ENCODE assay signal across 8 cellular contexts in the genomic region with DNA sequence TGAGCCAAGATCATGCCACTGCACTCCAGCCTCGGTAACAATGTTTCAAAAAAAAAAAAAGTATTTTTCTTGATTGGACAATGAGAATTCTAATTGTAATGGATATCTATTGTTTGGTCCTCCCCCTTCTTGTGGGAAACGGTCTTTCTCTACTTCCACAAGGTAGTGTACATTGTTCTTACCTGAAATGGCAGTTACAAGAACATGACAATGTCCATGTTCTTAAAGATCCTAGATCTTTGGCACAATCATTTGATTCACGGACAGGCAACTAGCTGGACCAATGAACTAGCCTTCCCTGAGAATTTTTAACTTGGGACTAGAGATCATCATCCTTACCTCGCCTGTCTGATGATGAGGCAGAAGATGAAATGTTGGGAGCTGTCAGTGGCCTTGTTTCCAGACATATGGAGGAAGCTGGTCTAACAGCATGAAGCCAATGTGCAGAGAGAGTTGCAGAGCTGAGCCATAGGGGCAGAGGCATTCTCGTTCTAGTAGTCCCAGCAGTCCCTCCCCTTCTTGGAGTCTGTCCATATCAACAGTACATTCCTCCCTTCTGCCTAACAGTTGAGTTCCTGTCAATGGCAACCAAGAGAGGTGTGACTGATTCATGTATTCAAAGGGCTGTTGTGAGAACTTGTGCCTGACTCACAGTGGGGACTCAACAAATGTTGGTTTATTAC. TPM values are rescaled to one million over a fixed set of nuclear protein-coding genes. Genes with fewer than 3 reads are reported as not detected.
DNase-seq lines count a peak whose midpoint lies in the region; ATAC-seq and TF ChIP-seq lines count a peak whose summit lies in the region.

No MANE protein-coding gene starts in this region.

- peak overlapping the region; percentile 13 for H3K27ac Mint-ChIP-seq in endothelial cell (ENCODE audit: unreplicated experiment)

- no peak for TF ChIP-seq CTCF in endothelial cell (IDR thresholded peaks at IDR 0.05; ENCODE audit: unreplicated experiment)

- peaks cover 17% of the 10 kb centered on the region for H3K4me1 Mint-ChIP-seq in endothelial cell (ENCODE audit: unreplicated experiment)

- peaks cover 5% of the 10 kb centered on the region for H3K27me3 Mint-ChIP-seq in endothelial cell (ENCODE audit: unreplicated experiment)

- no peak for ATAC-seq in GM19452 (IDR thresholded peaks at IDR 0.05; ENCODE audit: unreplicated experiment)

- no peak overlapping the region for H3K4me3 Mint-ChIP-seq in endothelial cell (ENCODE audit: unreplicated experiment)

- intact Hi-C loops in posterior vena cava (cut with DNase I): no loop called here

- H3K9me3 Mint-ChIP-seq in endothelial cell (ENCODE audit: unreplicated experiment): no peaks in the 10 kb centered on the region

- H3K36me3 Mint-ChIP-seq in endothelial cell (ENCODE audit: low read depth, unreplicated experiment): no peaks in the 10 kb centered on the region

- DNase-seq in NCI-H146 (lab: John Stamatoyannopoulos, UW): peak; percentile 37
- no peak for DNase-seq in NCI-H146 treated with DMSO at 0.1 percent for 48 hours (lab: John Stamatoyannopoulos, UW; ENCODE audit: unreplicated experiment)
- peak; percentile 79 for DNase-seq in NCI-H446 treated with DMSO at 0.1 percent for 48 hours (lab: John Stamatoyannopoulos, UW)
- no peak for DNase-seq in endothelial cell (ENCODE audit: low spot score)
- DNase-seq in non-pigmented ciliary epithelial cell (ENCODE audit: low read depth): peak; percentile 74
- DNase-seq in NCI-H1105 treated with DMSO at 0.1 percent for 48 hours (lab: John Stamatoyannopoulos, UW): no peak
- no peak for DNase-seq in posterior vena cava (ENCODE audit: low spot score)

RNA-seq across cellular contexts. Expression of a gene that starts 2.2 kb away (rescaled TPM):
- total RNA-seq in endothelial cell (ENCODE audit: unreplicated experiment) (162 TPM), posterior vena cava (100 to 1,000 TPM; 116 to 127 TPM)

RNA-seq across cellular contexts. Expression of a gene that starts 43.6 kb away (rescaled TPM):
- total RNA-seq in endothelial cell (ENCODE audit: unreplicated experiment) (13.1 TPM), posterior vena cava (10 to 100 TPM; 11.8 to 20.4 TPM)

Comparison
In these comparisons a context has a peak if more than half of its experiments do, and no peak if none do; other contexts are left out.
1. DNase-seq: peak in NCI-H146 (single experiment), NCI-H446 treated with DMSO at 0.1 percent for 48 hours (single experiment) and non-pigmented ciliary epithelial cell (single experiment); none in NCI-H146 treated with DMSO at 0.1 percent for 48 hours (single experiment), endothelial cell (single experiment), NCI-H1105 treated with DMSO at 0.1 percent for 48 hours (single experiment) and posterior vena cava (single experiment).